18 cellular contexts compared by ENCODE assay signal in genomic region chr14:91307652-91308051, GRCh38.
DNase-seq lines count a peak whose midpoint lies in the region; ATAC-seq, FAIRE-seq and TF ChIP-seq lines count a peak whose summit lies in the region.
"Had no signal": no experiment of that assay in that cellular context is flagged by ENCODE, and none has a peak within 500 bp of the region (broad histone marks: within the 10 kb centered on the region; RNA-seq: fewer than 3 reads in every experiment).

No MANE protein-coding gene starts in this region.

- peak overlapping the region; percentile 50 to 59 for H3K27ac Mint-ChIP-seq in activated naive CD4-positive, alpha-beta T cell treated with anti-CD3 and anti-CD28 coated beads, Interleukin-2, amount 50 U/mL, for 72 hours
- H3K27ac Mint-ChIP-seq in endothelial cell (ENCODE audit: unreplicated experiment), result no peak overlapping the region

- H3K9me3 Mint-ChIP-seq in activated naive CD4-positive, alpha-beta T cell treated with anti-CD3 and anti-CD28 coated beads, Interleukin-2, amount 50 U/mL, for 72 hours, result no peaks in the 10 kb centered on the region
- H3K9me3 Mint-ChIP-seq in endothelial cell (ENCODE audit: unreplicated experiment), result no peaks in the 10 kb centered on the region

- no peak for ATAC-seq in activated naive CD4-positive, alpha-beta T cell treated with anti-CD3 and anti-CD28 coated beads, Interleukin-2, amount 50 U/mL, for 72 hours
- no peak for ATAC-seq in HG02588 (IDR thresholded peaks at IDR 0.05; ENCODE audit: unreplicated experiment)
- ATAC-seq in GM19351 (IDR thresholded peaks at IDR 0.05; ENCODE audit: unreplicated experiment), result no peak
- ATAC-seq: Right ventricle myocardium inferior had no signal

- H3K36me3 Mint-ChIP-seq in activated naive CD4-positive, alpha-beta T cell treated with anti-CD3 and anti-CD28 coated beads, Interleukin-2, amount 50 U/mL, for 72 hours, result peaks cover 32 to 46% of the 10 kb centered on the region in 2 donors
- H3K36me3 Mint-ChIP-seq in endothelial cell (ENCODE audit: low read depth, unreplicated experiment), result peaks cover 46% of the 10 kb centered on the region

- peak overlapping the region; percentile 65 for H3K4me3 Mint-ChIP-seq in endothelial cell (ENCODE audit: unreplicated experiment)

- TF ChIP-seq CTCF in endothelial cell (IDR thresholded peaks at IDR 0.05; ENCODE audit: unreplicated experiment), result no peak
- TF ChIP-seq CTCF in subcutaneous adipose tissue (IDR thresholded peaks at IDR 0.05; ENCODE audit: low read depth), result peak; percentile 43

- FAIRE-seq in HTR-8/SVneo (lab: Jason Lieb, UNC), result peak; percentile 73

- H3K4me1 Mint-ChIP-seq in endothelial cell (ENCODE audit: unreplicated experiment), result peaks cover 9% of the 10 kb centered on the region

- DNase-seq in activated naive CD4-positive, alpha-beta T cell treated with anti-CD3 and anti-CD28 coated beads, Interleukin-2, amount 50 U/mL, for 72 hours (ENCODE audit: low spot score in 2 of 2), result no peak
- no peak for DNase-seq in activated naive CD4-positive, alpha-beta T cell treated with Interleukin-2 at 50 U/mL for 16 hours
- DNase-seq in HTR-8/SVneo (ENCODE audit: insufficient read length, low spot score) (no peak), endothelial cell (ENCODE audit: low spot score) (no peak)
- DNase-seq: EL, H7, IMR-90, Karpas-422, MM.1S, NCI-H1092 treated with DMSO at 0.1 percent for 48 hours, NCI-H1694 treated with DMSO at 0.1 percent for 48 hours, NCI-H2107, NCI-H2227 treated with DMSO at 0.1 percent for 48 hours, NCI-H524 treated with DMSO at 0.1 percent for 48 hours had no signal

- H3K27me3 Mint-ChIP-seq in endothelial cell (ENCODE audit: unreplicated experiment), result peaks cover 9% of the 10 kb centered on the region
